Comparison of ENCODE assay signal across 8 cellular contexts in the genomic region with DNA sequence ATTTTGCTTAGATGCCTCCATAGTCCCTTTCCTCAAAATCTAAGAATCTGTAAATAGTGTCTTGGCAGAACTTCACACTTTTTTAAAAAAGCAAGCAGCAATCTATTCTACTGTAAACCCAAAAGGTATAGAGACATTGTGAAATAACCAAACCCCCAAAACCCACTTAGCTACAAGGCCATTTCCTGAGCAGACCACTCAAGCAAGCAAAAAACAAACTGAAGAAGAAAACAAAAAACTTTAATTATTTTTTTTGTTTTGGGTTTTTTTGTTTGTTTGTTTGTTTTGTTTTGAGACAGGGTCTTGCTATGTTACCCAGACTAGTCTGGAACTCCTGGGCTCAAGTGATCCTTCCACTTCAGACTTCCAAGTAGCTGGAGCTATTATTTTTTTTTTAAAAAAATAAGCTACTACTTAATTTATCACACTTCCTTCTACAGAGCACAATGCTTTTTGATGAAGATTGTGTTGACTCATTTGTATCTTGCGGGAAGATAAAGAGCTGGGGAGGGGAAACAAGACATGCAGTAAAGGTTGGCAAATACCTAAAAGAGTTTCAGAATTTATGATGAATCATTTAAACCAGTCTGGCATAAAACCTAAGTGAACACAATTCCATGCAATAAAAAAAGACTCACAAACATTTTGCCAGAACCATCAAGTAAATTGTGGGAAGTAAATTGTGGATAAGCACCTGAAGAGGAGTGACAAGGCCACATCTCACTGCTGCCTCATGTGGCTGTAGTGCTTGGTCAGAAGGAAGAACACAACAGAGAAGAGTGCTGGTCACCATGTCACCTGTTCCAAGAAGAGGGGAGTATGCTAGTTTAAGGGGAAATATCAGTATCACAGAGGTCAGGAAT. TPM values are rescaled to one million over a fixed set of nuclear protein-coding genes. Genes with fewer than 3 reads are reported as not detected.
A peak's percentile ranks its signal among the peaks of the same experiment; 100 is the strongest.
DNase-seq lines count a peak whose midpoint lies in the region; TF ChIP-seq lines count a peak whose summit lies in the region.

No MANE protein-coding gene starts in this region.

- H3K27ac ChIP-seq in caudate nucleus (ENCODE audit: low read depth, low read length) = no peak overlapping the region

- DNase-seq in GM06990 (ENCODE audit: extremely low read depth, insufficient read length) (peak; percentile 46), HFF-Myc (ENCODE audit: extremely low read depth, low read depth) (no peak), RPMI7951 (ENCODE audit: low read depth) (peak; percentile 27), epithelial cell of esophagus (ENCODE audit: low read depth) (peak; percentile 83), HK-2 (ENCODE audit: unreplicated experiment) (no peak), anterior cingulate cortex (lab: John Stamatoyannopoulos, UW) (no peak), caudate nucleus (lab: John Stamatoyannopoulos, UW) (no peak)
- DNase-seq in effector CD4-positive, alpha-beta T cell = no peak

- TF ChIP-seq CTCF in GM06990 (IDR thresholded peaks at IDR 0.05; ENCODE audit: insufficient read depth, low read length, poor library complexity, severe bottlenecking) (peak; percentile 70), HFF-Myc (IDR thresholded peaks at IDR 0.05; ENCODE audit: low read depth, low read length, missing control alignments) (peak; percentile 20), epithelial cell of esophagus (IDR thresholded peaks at IDR 0.05; ENCODE audit: insufficient read depth, low read depth, low read length, missing control alignments) (peak; percentile 50)

- H3K27me3 ChIP-seq in GM06990 (replicated peaks; ENCODE audit: control insufficient read depth, insufficient read depth, low read length) = no peaks in the 10 kb centered on the region

- no peak overlapping the region for H3K4me3 ChIP-seq in GM06990 (replicated peaks; ENCODE audit: low read depth, low read length)
- H3K4me3 ChIP-seq in HFF-Myc (replicated peaks; ENCODE audit: low read depth, low read length) = no peak overlapping the region
- no peak overlapping the region for H3K4me3 ChIP-seq in epithelial cell of esophagus (ENCODE audit: low read length)

- no peaks in the 10 kb centered on the region for H3K36me3 ChIP-seq in GM06990 (ENCODE audit: control insufficient read depth, insufficient read depth, low read length)

RNA-seq across cellular contexts. Expression of a gene that starts 2.7 kb away (rescaled TPM):
- 0.59 and 1.1 TPM in 2 replicates for total RNA-seq in RPMI7951 (2014; rRNA removed; shearing (Covaris generic))

RNA-seq across cellular contexts. Expression of a gene that starts 13.1 kb away (rescaled TPM):
- total RNA-seq in RPMI7951 (2014; rRNA removed; shearing (Covaris generic)) = not detected in 2 replicates

RNA-seq across cellular contexts. Expression of a gene that starts 30.4 kb away (rescaled TPM):
- 16.9 and 20.3 TPM in 2 replicates for total RNA-seq in RPMI7951 (2014; rRNA removed; shearing (Covaris generic))

RNA-seq across cellular contexts. Expression of a gene that starts 30.9 kb away (rescaled TPM):
- total RNA-seq in RPMI7951 (2014; rRNA removed; shearing (Covaris generic)) = 15.7 and 21.5 TPM in 2 replicates

RNA-seq across cellular contexts. Expression of a gene that starts 54.9 kb away (rescaled TPM):
- total RNA-seq in RPMI7951 (2014; rRNA removed; shearing (Covaris generic)) = 18.2 and 23.6 TPM in 2 replicates

Comparison
In these comparisons a context has a peak if more than half of its experiments do, and no peak if none do; other contexts are left out.
1. DNase-seq: peak in GM06990 (single experiment), RPMI7951 (single experiment) and epithelial cell of esophagus (single experiment); none in HFF-Myc (single experiment), effector CD4-positive, alpha-beta T cell (single experiment), HK-2 (single experiment), anterior cingulate cortex (0 of 58) and caudate nucleus (0 of 61).
2. CTCF ChIP-seq: peak in every context shown above with its lines; median percentile 70 in GM06990; 50 in epithelial cell of esophagus; 20 in HFF-Myc.